1 cellular context compared by ENCODE assay signal in the genomic region with DNA sequence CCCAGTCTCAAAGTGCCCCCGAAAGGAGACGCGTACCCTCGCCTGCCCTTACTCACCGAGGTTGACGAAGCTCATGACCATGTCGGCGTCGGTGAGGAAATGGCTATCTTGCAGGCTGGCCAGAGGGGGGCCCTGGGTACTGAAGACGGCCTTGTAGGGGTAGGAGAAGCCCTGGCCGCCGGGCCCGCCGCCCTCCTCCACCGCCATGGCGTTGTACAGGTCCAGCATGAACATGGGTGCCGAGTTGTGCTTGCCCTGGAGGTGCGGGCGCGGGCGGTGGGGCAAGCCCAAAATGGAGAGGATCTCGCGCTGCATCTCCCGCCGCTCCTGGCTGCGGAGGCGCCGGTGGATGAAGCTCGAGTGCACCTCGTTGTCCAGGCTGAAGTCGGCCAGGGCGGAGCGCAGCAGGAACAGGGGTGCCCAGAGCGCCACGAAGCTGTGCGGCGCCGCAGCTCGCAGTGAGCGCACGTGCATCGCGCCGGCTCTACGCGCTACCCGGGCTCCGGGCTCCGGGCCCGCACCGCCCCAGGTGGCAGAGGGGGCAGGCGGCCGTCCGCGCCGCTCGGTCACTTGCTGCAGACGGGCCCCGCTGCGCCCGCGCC.
TF ChIP-seq lines count a peak whose summit lies in the region.

No MANE protein-coding gene starts in this region.

TF ChIP-seq in H1, 55 proteins besides CTCF, POLR2A, EP300 and RAD21 (continued from another document):
- TF ChIP-seq, protein P1, sequence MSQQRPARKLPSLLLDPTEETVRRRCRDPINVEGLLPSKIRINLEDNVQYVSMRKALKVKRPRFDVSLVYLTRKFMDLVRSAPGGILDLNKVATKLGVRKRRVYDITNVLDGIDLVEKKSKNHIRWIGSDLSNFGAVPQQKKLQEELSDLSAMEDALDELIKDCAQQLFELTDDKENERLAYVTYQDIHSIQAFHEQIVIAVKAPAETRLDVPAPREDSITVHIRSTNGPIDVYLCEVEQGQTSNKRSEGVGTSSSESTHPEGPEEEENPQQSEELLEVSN (IDR thresholded peaks at IDR 0.05): peak; percentile 13
- TF ChIP-seq YY1 (IDR thresholded peaks at IDR 0.05; ENCODE audit: low read depth, low read length): no peak
- no peak for TF ChIP-seq NANOG (IDR thresholded peaks at IDR 0.05; ENCODE audit: insufficient read depth, low read depth, low read length, poor library complexity, severe bottlenecking)
- no peak for TF ChIP-seq SP4 (IDR thresholded peaks at IDR 0.05; ENCODE audit: low read length)
- TF ChIP-seq ASH2L (IDR thresholded peaks at IDR 0.05; ENCODE audit: low read length): no peak
- TF ChIP-seq KDM4A (IDR thresholded peaks at IDR 0.05; ENCODE audit: low read depth, low read length, severe bottlenecking): peak; percentile 61
- TF ChIP-seq, protein P2, sequence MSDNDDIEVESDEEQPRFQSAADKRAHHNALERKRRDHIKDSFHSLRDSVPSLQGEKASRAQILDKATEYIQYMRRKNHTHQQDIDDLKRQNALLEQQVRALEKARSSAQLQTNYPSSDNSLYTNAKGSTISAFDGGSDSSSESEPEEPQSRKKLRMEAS (IDR thresholded peaks at IDR 0.05): peak; percentile 62
- no peak for TF ChIP-seq FOSL1 (IDR thresholded peaks at IDR 0.05; ENCODE audit: insufficient read depth, low read depth, low read length)
- no peak for TF ChIP-seq GABPA (IDR thresholded peaks at IDR 0.05; ENCODE audit: borderline replicate concordance, insufficient read depth, low read length)
